Comparison of ENCODE assay signal across 1 cellular context in the genomic region with DNA sequence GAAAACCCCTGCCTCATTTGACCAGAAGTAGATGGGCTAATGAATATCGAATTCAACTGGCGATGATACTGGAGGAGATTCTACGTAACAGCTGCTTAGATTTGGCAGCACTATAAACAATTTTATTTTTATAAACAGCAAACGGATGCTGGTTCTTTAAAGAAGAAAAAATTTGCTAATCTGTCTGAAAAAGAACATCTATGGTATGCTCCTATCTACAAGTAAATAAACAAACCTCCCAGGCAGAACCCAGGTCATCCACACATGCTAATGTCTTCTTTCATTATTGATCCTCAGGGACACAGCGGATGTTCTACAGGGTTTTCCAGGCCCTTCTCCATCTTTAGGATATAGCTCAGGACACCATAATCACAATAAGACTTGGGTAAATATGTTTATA.
TF ChIP-seq lines count a peak whose summit lies in the region.

No MANE protein-coding gene starts in this region.

TF ChIP-seq in GM23338, 12 proteins besides CTCF, POLR2A, EP300 and RAD21 (continued from another document):
- TF ChIP-seq, protein P1, sequence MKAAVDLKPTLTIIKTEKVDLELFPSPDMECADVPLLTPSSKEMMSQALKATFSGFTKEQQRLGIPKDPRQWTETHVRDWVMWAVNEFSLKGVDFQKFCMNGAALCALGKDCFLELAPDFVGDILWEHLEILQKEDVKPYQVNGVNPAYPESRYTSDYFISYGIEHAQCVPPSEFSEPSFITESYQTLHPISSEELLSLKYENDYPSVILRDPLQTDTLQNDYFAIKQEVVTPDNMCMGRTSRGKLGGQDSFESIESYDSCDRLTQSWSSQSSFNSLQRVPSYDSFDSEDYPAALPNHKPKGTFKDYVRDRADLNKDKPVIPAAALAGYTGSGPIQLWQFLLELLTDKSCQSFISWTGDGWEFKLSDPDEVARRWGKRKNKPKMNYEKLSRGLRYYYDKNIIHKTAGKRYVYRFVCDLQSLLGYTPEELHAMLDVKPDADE (IDR thresholded peaks at IDR 0.05): no peak
- TF ChIP-seq, protein P2, sequence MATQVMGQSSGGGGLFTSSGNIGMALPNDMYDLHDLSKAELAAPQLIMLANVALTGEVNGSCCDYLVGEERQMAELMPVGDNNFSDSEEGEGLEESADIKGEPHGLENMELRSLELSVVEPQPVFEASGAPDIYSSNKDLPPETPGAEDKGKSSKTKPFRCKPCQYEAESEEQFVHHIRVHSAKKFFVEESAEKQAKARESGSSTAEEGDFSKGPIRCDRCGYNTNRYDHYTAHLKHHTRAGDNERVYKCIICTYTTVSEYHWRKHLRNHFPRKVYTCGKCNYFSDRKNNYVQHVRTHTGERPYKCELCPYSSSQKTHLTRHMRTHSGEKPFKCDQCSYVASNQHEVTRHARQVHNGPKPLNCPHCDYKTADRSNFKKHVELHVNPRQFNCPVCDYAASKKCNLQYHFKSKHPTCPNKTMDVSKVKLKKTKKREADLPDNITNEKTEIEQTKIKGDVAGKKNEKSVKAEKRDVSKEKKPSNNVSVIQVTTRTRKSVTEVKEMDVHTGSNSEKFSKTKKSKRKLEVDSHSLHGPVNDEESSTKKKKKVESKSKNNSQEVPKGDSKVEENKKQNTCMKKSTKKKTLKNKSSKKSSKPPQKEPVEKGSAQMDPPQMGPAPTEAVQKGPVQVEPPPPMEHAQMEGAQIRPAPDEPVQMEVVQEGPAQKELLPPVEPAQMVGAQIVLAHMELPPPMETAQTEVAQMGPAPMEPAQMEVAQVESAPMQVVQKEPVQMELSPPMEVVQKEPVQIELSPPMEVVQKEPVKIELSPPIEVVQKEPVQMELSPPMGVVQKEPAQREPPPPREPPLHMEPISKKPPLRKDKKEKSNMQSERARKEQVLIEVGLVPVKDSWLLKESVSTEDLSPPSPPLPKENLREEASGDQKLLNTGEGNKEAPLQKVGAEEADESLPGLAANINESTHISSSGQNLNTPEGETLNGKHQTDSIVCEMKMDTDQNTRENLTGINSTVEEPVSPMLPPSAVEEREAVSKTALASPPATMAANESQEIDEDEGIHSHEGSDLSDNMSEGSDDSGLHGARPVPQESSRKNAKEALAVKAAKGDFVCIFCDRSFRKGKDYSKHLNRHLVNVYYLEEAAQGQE (IDR thresholded peaks at IDR 0.05; ENCODE audit: unreplicated experiment): no peak
TF ChIP-seq in GM23338: peak in this region for 0.
